In genomic region chr5:170747851-170748250, GRCh38 we compare ENCODE assay signal across 11 cellular contexts. TPM values are rescaled to one million over a fixed set of nuclear protein-coding genes. Genes with fewer than 3 reads are reported as not detected.
DNase-seq lines count a peak whose midpoint lies in the region; ATAC-seq, FAIRE-seq and TF ChIP-seq lines count a peak whose summit lies in the region.
"Had no signal": no experiment of that assay in that cellular context is flagged by ENCODE, and none has a peak within 500 bp of the region (broad histone marks: within the 10 kb centered on the region; RNA-seq: fewer than 3 reads in every experiment).

No MANE protein-coding gene starts in this region.

- no TSS peak for BruUV-seq in HepG2 (replicated peaks; lab: Mats Ljungman, UMichigan)

- TF ChIP-seq RAD21 in HepG2 (CRISPR knock-in tag; IDR thresholded peaks at IDR 0.05): no peak

- H3K27me3 ChIP-seq in BE2C (peaks cover 8% of the 10 kb centered on the region; the same call in 1 of the 2 replicates), bronchial epithelial cell (ENCODE audit: control insufficient read depth, insufficient read depth, low read length) (no peaks in the 10 kb centered on the region), HepG2 (ENCODE audit: control insufficient read depth in 1 of 2, insufficient read depth in 2 of 2, low read length in 2 of 2) (peaks cover 2 to 25% of the 10 kb centered on the region in 2 experiments; a peak in 3 of 5 replicates), tibial artery (peaks cover 0 to 9% of the 10 kb centered on the region in 2 donors)
- no peaks in the 10 kb centered on the region for H3K27me3 ChIP-seq in naive thymus-derived CD4-positive, alpha-beta T cell (ENCODE audit: control insufficient read depth in 2 of 2, insufficient read depth in 2 of 2, low read length in 2 of 2)

- H3K4me3 ChIP-seq in BE2C (ENCODE audit: low read depth, low read length): no peak overlapping the region
- no peak overlapping the region for H3K4me3 ChIP-seq in bronchial epithelial cell (ENCODE audit: low read depth, low read length)
- H3K4me3 ChIP-seq in HepG2 (replicated peaks in 1 of 3; ENCODE audit: insufficient read depth in 1 of 3, low read depth in 2 of 3, low read length in 3 of 3): no peak overlapping the region
- no peak overlapping the region for H3K4me3 ChIP-seq in naive thymus-derived CD4-positive, alpha-beta T cell (ENCODE audit: low read length)
- no peak overlapping the region for H3K4me3 ChIP-seq in tibial artery

- no peak for TF ChIP-seq EP300 in HepG2 (IDR thresholded peaks at IDR 0.05; ENCODE audit: low read depth in 2 of 2, low read length in 2 of 2)
- no peak for TF ChIP-seq EP300 in HepG2 (CRISPR knock-in tag; IDR thresholded peaks at IDR 0.05; ENCODE audit: borderline replicate concordance)

- intact Hi-C loops in HepG2 (cut with micrococcal nuclease; ENCODE audit: unreplicated experiment): loop anchor here (10.0 kb wide), 2 partner anchors 113 to 407 kb away; no protein-coding TSS in a partner anchor
- intact Hi-C loops in naive thymus-derived CD4-positive, alpha-beta T cell (cut with micrococcal nuclease): loop anchor here in 1 of 2 donors (10.0 kb wide), 1 partner anchor 597 kb away; no protein-coding TSS in a partner anchor
- intact Hi-C loops in tibial artery (cut with DNase I; ENCODE audit: low total_unique reads): no loop called here

- POLR2A ChIA-PET in HepG2 (lab: Yijun Ruan, JAX): no interaction called here
- POLR2A ChIA-PET in naive thymus-derived CD4-positive, alpha-beta T cell (lab: Charles Lee): no interaction called here

- H3K36me3 Mint-ChIP-seq in naive thymus-derived CD4-positive, alpha-beta T cell: no peaks in the 10 kb centered on the region
- H3K36me3 Mint-ChIP-seq: activated naive CD8-positive, alpha-beta T cell had no signal

- H2AFZ ChIP-seq in HepG2 (ENCODE audit: low read length): no peak overlapping the region

- peaks cover 27 to 43% (median 38%) of the 10 kb centered on the region in 5 donors for H3K27me3 Mint-ChIP-seq in naive thymus-derived CD4-positive, alpha-beta T cell

- H3K4me1 ChIP-seq in BE2C (peaks cover 16% of the 10 kb centered on the region), HepG2 (ENCODE audit: insufficient read depth, low read length) (no peaks in the 10 kb centered on the region), tibial artery (peaks cover 0 to 25% (median 16%) of the 10 kb centered on the region in 4 donors)
- no peaks in the 10 kb centered on the region for H3K4me1 ChIP-seq in naive thymus-derived CD4-positive, alpha-beta T cell (ENCODE audit: control insufficient read depth in 2 of 2, insufficient read depth in 2 of 2, low read length in 2 of 2)

- CTCF ChIA-PET in HepG2 (lab: Yijun Ruan, JAX; ENCODE audit: low intra/inter-chr PET ratio, low total read pairs): no interaction called here
- CTCF ChIA-PET in naive thymus-derived CD4-positive, alpha-beta T cell (lab: Charles Lee): no interaction called here

- no peak overlapping the region for H3K27ac ChIP-seq in HepG2 (ENCODE audit: extremely low read length, insufficient read depth, low read length)
- H3K27ac ChIP-seq in naive thymus-derived CD4-positive, alpha-beta T cell (ENCODE audit: low read depth, low read length): no peak overlapping the region
- no peak overlapping the region for H3K27ac ChIP-seq in tibial artery

- in situ Hi-C loops in HepG2 (cut with HindIII; ENCODE audit: extremely low pct_ligation_motif_present, low pct_unique_long_range_greater_than_20kb): loop anchor here (10.0 kb wide), 1 partner anchor 597 kb away; no protein-coding TSS in a partner anchor

- no peak overlapping the region for H3K4me3 Mint-ChIP-seq in naive thymus-derived CD4-positive, alpha-beta T cell
- H3K4me3 Mint-ChIP-seq: activated naive CD8-positive, alpha-beta T cell had no signal

- H4K20me1 ChIP-seq in HepG2 (ENCODE audit: insufficient read depth, low read length): no peaks in the 10 kb centered on the region

- no peaks in the 10 kb centered on the region for H3K79me2 ChIP-seq in HepG2 (ENCODE audit: insufficient read depth, low read length)

- H3K36me3 ChIP-seq in BE2C: no peaks in the 10 kb centered on the region
- H3K36me3 ChIP-seq in bronchial epithelial cell (ENCODE audit: control insufficient read depth, insufficient read depth, low read length): no peaks in the 10 kb centered on the region
- no peaks in the 10 kb centered on the region for H3K36me3 ChIP-seq in HepG2 (replicated peaks in 1 of 2; ENCODE audit: control insufficient read depth in 1 of 2, insufficient read depth in 2 of 2, low read length in 2 of 2)
- H3K36me3 ChIP-seq in naive thymus-derived CD4-positive, alpha-beta T cell (ENCODE audit: control insufficient read depth in 2 of 3, insufficient read depth in 3 of 3, low read length in 3 of 3): no peaks in the 10 kb centered on the region
- no peaks in the 10 kb centered on the region for H3K36me3 ChIP-seq in tibial artery

- TF ChIP-seq CTCF in BE2C (IDR thresholded peaks at IDR 0.05; ENCODE audit: low read depth, low read length) (peak; percentile 65), bronchial epithelial cell (IDR thresholded peaks at IDR 0.05; ENCODE audit: insufficient read depth, low read length, severe bottlenecking) (peak; percentile 36), HepG2 (CRISPR knock-in tag; IDR thresholded peaks at IDR 0.05) (peak; percentile 49), tibial artery (IDR thresholded peaks at IDR 0.05) (no peak)

- H3K9me3 ChIP-seq in BE2C (no peaks in the 10 kb centered on the region), HepG2 (ENCODE audit: low read length) (no peaks in the 10 kb centered on the region), tibial artery (no peaks in the 10 kb centered on the region)
- no peaks in the 10 kb centered on the region for H3K9me3 ChIP-seq in naive thymus-derived CD4-positive, alpha-beta T cell (ENCODE audit: control insufficient read depth in 2 of 3, low read length in 3 of 3)

- ATAC-seq in HepG2: peak; percentile 80
- no peak for ATAC-seq in naive thymus-derived CD4-positive, alpha-beta T cell
- ATAC-seq in HG03520 (IDR thresholded peaks at IDR 0.05; ENCODE audit: unreplicated experiment): no peak

- H3K9me3 Mint-ChIP-seq in naive thymus-derived CD4-positive, alpha-beta T cell: peaks cover 0 to 3% (median 0%) of the 10 kb centered on the region in 11 donors

- no peak overlapping the region for H3K9ac ChIP-seq in HepG2 (ENCODE audit: insufficient read depth, low read depth, low read length)

- H3K4me1 Mint-ChIP-seq in naive thymus-derived CD4-positive, alpha-beta T cell: peaks cover 0 to 4% (median 3%) of the 10 kb centered on the region in 7 donors

- 58% methylated on average over 7 of the region's 10 CpGs for WGBS in HepG2 (ENCODE audit: low lambda C conversion rate)

- H3K4me2 ChIP-seq in HepG2 (ENCODE audit: low read depth, low read length): no peak overlapping the region

- TF ChIP-seq POLR2A in HepG2 (IDR thresholded peaks at IDR 0.05; ENCODE audit: insufficient read depth in 1 of 2, low read depth in 2 of 2, low read length in 2 of 2): no peak

- no peak overlapping the region for H3K27ac Mint-ChIP-seq in naive thymus-derived CD4-positive, alpha-beta T cell
- H3K27ac Mint-ChIP-seq: activated naive CD8-positive, alpha-beta T cell had no signal

- FAIRE-seq in bronchial epithelial cell (lab: Jason Lieb, UNC) (no peak), HepG2 (lab: Jason Lieb, UNC) (no peak)

- DNase-seq in BE2C (peak; percentile 69), HuH-7 (ENCODE audit: low spot score) (peak; percentile 52), bronchial epithelial cell (ENCODE audit: low read depth) (no peak), HepG2 (ENCODE audit: low spot score) (peak; percentile 15), T-helper 9 cell (no peak), tibial artery (no peak)
- no peak for DNase-seq in naive thymus-derived CD4-positive, alpha-beta T cell
- DNase-seq: DND-41, NCI-H2171 had no signal

RNA-seq across cellular contexts. Expression of gene GABRP, which starts 35.7 kb away (rescaled TPM):
- not detected for polyA plus RNA-seq in BE2C (2012; ENCODE audit: insufficient read depth, insufficient read length, low read depth)
- total RNA-seq in bronchial epithelial cell (1.2 TPM in 1 of 2 replicates, not detected in the other), HepG2 (2016; rRNA removed; fragmentation: Illumina TruSeq; extraction: Trizol) (not detected in 2 replicates)
- total RNA-seq in HepG2 (2016; cell fraction: cytosol; rRNA removed; fragmentation: Illumina TruSeq; extraction: Trizol; ENCODE audit: low read depth): not detected in 2 replicates
- not detected in 2 replicates for total RNA-seq in HepG2 (2016; cell fraction: insoluble cytoplasmic fraction; rRNA removed; fragmentation: Illumina TruSeq; extraction: Trizol)
- not detected in 2 replicates for total RNA-seq in HepG2 (2016; cell fraction: membrane; rRNA removed; fragmentation: Illumina TruSeq; extraction: Trizol)
- total RNA-seq in HepG2 (2016; cell fraction: nucleus; rRNA removed; fragmentation: Illumina TruSeq; extraction: Trizol): not detected in 2 replicates
- not detected in 2 replicates for polyA plus RNA-seq in HepG2 (2011; rRNA removed)
- polyA plus RNA-seq in HepG2 (2011; cell fraction: cytosol; rRNA removed): not detected in 2 replicates
- polyA plus RNA-seq in HepG2 (2011; cell fraction: nucleus; rRNA removed): not detected in 2 replicates
- polyA plus RNA-seq in HepG2 (2012): not detected in 2 replicates
- polyA plus RNA-seq in HepG2 (2016; cell fraction: cytosol; fragmentation: Illumina TruSeq; extraction: Trizol; ENCODE audit: low read depth): not detected in 2 replicates
- polyA plus RNA-seq in HepG2 (2016; cell fraction: insoluble cytoplasmic fraction; fragmentation: Illumina TruSeq; extraction: Trizol; ENCODE audit: low read depth): not detected in 2 replicates
- polyA plus RNA-seq in HepG2 (2016; cell fraction: membrane; fragmentation: Illumina TruSeq; extraction: Trizol; ENCODE audit: low read depth): not detected in 2 replicates
- polyA plus RNA-seq in HepG2 (2016; cell fraction: nucleus; fragmentation: Illumina TruSeq; extraction: Trizol; ENCODE audit: insufficient read depth, low read depth): not detected in 2 replicates
- polyA minus RNA-seq in HepG2 (2011; rRNA and poly(A)+ RNA removed; ENCODE audit: low replicate concordance): not detected in 2 replicates
- polyA minus RNA-seq in HepG2 (2011; cell fraction: cytosol; rRNA and poly(A)+ RNA removed): not detected in 2 replicates
- polyA minus RNA-seq in HepG2 (2011; cell fraction: nucleus; rRNA and poly(A)+ RNA removed): not detected in 2 replicates
- not detected for total RNA-seq in naive thymus-derived CD4-positive, alpha-beta T cell
- not detected for polyA plus RNA-seq in naive thymus-derived CD4-positive, alpha-beta T cell

Comparison
In these comparisons a context has a peak if more than half of its experiments do, and no peak if none do; other contexts are left out.
1. DNase-seq: peak in BE2C (single experiment), HuH-7 (single experiment) and HepG2 (single experiment); none in bronchial epithelial cell (single experiment), T-helper 9 cell (single experiment), naive thymus-derived CD4-positive, alpha-beta T cell (0 of 9) and tibial artery (0 of 2).
2. CTCF ChIP-seq: peak in BE2C (single experiment), bronchial epithelial cell (single experiment) and HepG2 (single experiment); none in tibial artery (0 of 2).